ENCODE assay signal across 1 cellular context in the genomic region with DNA sequence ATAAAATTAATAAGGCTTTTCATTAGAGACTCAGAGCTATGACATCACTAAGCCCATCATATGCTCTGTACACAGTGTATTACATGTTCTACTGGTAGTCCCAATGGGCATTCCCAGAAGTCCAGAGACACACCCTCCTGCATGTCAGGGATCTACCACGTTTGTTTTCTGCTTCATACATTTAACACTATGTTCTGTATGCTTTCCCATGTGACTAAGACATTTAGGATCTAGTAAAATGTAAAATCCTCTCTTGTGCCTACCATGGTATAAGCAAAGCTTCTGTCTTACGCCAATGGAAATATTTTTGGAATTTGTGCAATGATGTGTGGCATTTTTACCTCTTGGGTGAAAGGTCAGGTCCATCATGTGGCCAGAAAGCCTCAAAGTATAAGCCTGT.
TF ChIP-seq lines count a peak whose summit lies in the region.

No MANE protein-coding gene starts in this region.

TF ChIP-seq in HepG2, 621 proteins besides CTCF, POLR2A, EP300 and RAD21:
- TF ChIP-seq SKI (IDR thresholded peaks at IDR 0.05; ENCODE audit: partially characterized antibody) (no peak), ZSCAN22 (CRISPR knock-in tag; IDR thresholded peaks at IDR 0.05) (no peak), TRAFD1 (CRISPR knock-in tag; IDR thresholded peaks at IDR 0.05; ENCODE audit: borderline replicate concordance) (no peak), ZNF224 (CRISPR knock-in tag; IDR thresholded peaks at IDR 0.05) (no peak), MTF2 (CRISPR knock-in tag; IDR thresholded peaks at IDR 0.05; ENCODE audit: borderline replicate concordance) (no peak), SAFB2 (CRISPR knock-in tag; IDR thresholded peaks at IDR 0.05; ENCODE audit: borderline replicate concordance, low read depth) (no peak), ZNF484 (CRISPR knock-in tag; IDR thresholded peaks at IDR 0.05; ENCODE audit: borderline replicate concordance, low read depth) (no peak), LRRFIP1 (CRISPR knock-in tag; conservative IDR thresholded peaks at IDR 0.05) (no peak), ZNF354B (CRISPR knock-in tag; IDR thresholded peaks at IDR 0.05) (no peak), GTF2F1 (IDR thresholded peaks at IDR 0.05; ENCODE audit: low read length) (no peak), TBP (CRISPR knock-in tag; IDR thresholded peaks at IDR 0.05) (no peak), TAF1 (CRISPR knock-in tag; IDR thresholded peaks at IDR 0.05) (no peak), SAP130 (CRISPR knock-in tag; IDR thresholded peaks at IDR 0.05; ENCODE audit: low read depth) (no peak), FOXK2 (IDR thresholded peaks at IDR 0.05) (no peak), JUN (CRISPR knock-in tag; IDR thresholded peaks at IDR 0.05) (no peak)
- TF ChIP-seq, protein P1, sequence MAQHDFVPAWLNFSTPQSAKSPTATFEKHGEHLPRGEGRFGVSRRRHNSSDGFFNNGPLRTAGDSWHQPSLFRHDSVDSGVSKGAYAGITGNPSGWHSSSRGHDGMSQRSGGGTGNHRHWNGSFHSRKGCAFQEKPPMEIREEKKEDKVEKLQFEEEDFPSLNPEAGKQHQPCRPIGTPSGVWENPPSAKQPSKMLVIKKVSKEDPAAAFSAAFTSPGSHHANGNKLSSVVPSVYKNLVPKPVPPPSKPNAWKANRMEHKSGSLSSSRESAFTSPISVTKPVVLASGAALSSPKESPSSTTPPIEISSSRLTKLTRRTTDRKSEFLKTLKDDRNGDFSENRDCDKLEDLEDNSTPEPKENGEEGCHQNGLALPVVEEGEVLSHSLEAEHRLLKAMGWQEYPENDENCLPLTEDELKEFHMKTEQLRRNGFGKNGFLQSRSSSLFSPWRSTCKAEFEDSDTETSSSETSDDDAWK (CRISPR knock-in tag; IDR thresholded peaks at IDR 0.05) = no peak
